ENCODE assay signal across 17 cellular contexts in genomic region chr11:133816146-133816545, GRCh38. TPM values are rescaled to one million over a fixed set of nuclear protein-coding genes. Genes with fewer than 3 reads are reported as not detected.
A peak's percentile ranks its signal among the peaks of the same experiment; 100 is the strongest.
DNase-seq lines count a peak whose midpoint lies in the region; ATAC-seq and TF ChIP-seq lines count a peak whose summit lies in the region.
"Had no signal": no experiment of that assay in that cellular context is flagged by ENCODE, and none has a peak within 500 bp of the region (broad histone marks: within the 10 kb centered on the region; RNA-seq: fewer than 3 reads in every experiment).

No MANE protein-coding gene starts in this region.

- ATAC-seq in GM19467 (IDR thresholded peaks at IDR 0.05; ENCODE audit: unreplicated experiment) (no peak), T-helper 17 cell (no peak)
- ATAC-seq: CD8-positive, alpha-beta T cell had no signal

- H3K36me3 ChIP-seq in BLaER1 = no peaks in the 10 kb centered on the region

- peak overlapping the region; percentile 30 for H3K4me2 ChIP-seq in BLaER1

- no peak for TF ChIP-seq CTCF in neural crest cell (conservative IDR thresholded peaks at IDR 0.05)

- H3K4me1 Mint-ChIP-seq in neural crest cell (peaks cover 41% of the 10 kb centered on the region), T-helper 17 cell (no peaks in the 10 kb centered on the region)
- H3K4me1 Mint-ChIP-seq: B cell had no signal

- H4K20me1 ChIP-seq in BLaER1 = no peaks in the 10 kb centered on the region

- H3K4me3 Mint-ChIP-seq in neural crest cell (no peak overlapping the region), T-helper 17 cell (no peak overlapping the region)
- H3K4me3 Mint-ChIP-seq: B cell; CD4-positive, alpha-beta T cell; CD8-positive, alpha-beta T cell had no signal

- H3K27ac Mint-ChIP-seq in neural crest cell (ENCODE audit: unreplicated experiment) = peak overlapping the region; percentile 24
- H3K27ac Mint-ChIP-seq in T-helper 17 cell = no peak overlapping the region
- H3K27ac Mint-ChIP-seq: B cell; CD4-positive, alpha-beta T cell; CD8-positive, alpha-beta T cell had no signal

- H3K27me3 ChIP-seq in BLaER1 = no peaks in the 10 kb centered on the region

- H3K9ac ChIP-seq in BLaER1 = no peak overlapping the region

- no peak overlapping the region for H3K4me3 ChIP-seq in BLaER1

- no peaks in the 10 kb centered on the region for H3K9me3 ChIP-seq in BLaER1
- H3K9me3 ChIP-seq in T-helper 17 cell (ENCODE audit: control insufficient read depth, low read length, poor library complexity, severe bottlenecking) = no peaks in the 10 kb centered on the region
- H3K9me3 ChIP-seq: Caco-2 had no signal

- H3K4me1 ChIP-seq in BLaER1 = peaks cover 29% of the 10 kb centered on the region
- H3K4me1 ChIP-seq: Caco-2 had no signal

- DNase-seq in neural crest cell (ENCODE audit: low read depth, low spot score) = no peak
- DNase-seq in superior temporal gyrus (ENCODE audit: extremely low spot score) = peak; percentile 63
- DNase-seq in occipital lobe (lab: John Stamatoyannopoulos, UW) = no peak
- DNase-seq in T-helper 17 cell = no peak
- DNase-seq: 8988T; ACHN; Caco-2; Calu3; CD4-positive, alpha-beta T cell; CD8-positive, alpha-beta T cell; DMS79 treated with DMSO at 0.1 percent for 48 hours; GF-D8 had no signal

- H3K27me3 Mint-ChIP-seq in neural crest cell (ENCODE audit: low read depth) = no peaks in the 10 kb centered on the region
- H3K27me3 Mint-ChIP-seq in T-helper 17 cell = peaks cover 60% of the 10 kb centered on the region
- H3K27me3 Mint-ChIP-seq: B cell had no signal

- no peak overlapping the region for H3K27ac ChIP-seq in BLaER1
- H3K27ac ChIP-seq: C4-2B had no signal

- H3K36me3 Mint-ChIP-seq in neural crest cell (ENCODE audit: low read depth) = no peaks in the 10 kb centered on the region
- H3K36me3 Mint-ChIP-seq in T-helper 17 cell (ENCODE audit: low read depth) = peaks cover 2% of the 10 kb centered on the region
- H3K36me3 Mint-ChIP-seq: CD8-positive, alpha-beta T cell had no signal

- H3K9me3 Mint-ChIP-seq in neural crest cell = peaks cover 3% of the 10 kb centered on the region
- H3K9me3 Mint-ChIP-seq: CD4-positive, alpha-beta T cell; CD8-positive, alpha-beta T cell had no signal

RNA-seq across cellular contexts. Expression of gene SPATA19, which starts 29.2 kb away (rescaled TPM):
- total RNA-seq in neural crest cell (not detected in 2 replicates), occipital lobe (not detected), T-helper 17 cell (not detected)
- total RNA-seq: A673; B cell; Caco-2; Calu3; CD4-positive, alpha-beta T cell; CD8-positive, alpha-beta T cell had no signal
